ENCODE assay signal across 16 cellular contexts in genomic region chr11:124193221-124193945, GRCh38. TPM values are rescaled to one million over a fixed set of nuclear protein-coding genes. Genes with fewer than 3 reads are reported as not detected.
DNase-seq lines count a peak whose midpoint lies in the region; ATAC-seq and TF ChIP-seq lines count a peak whose summit lies in the region.
"Had no signal": no experiment of that assay in that cellular context is flagged by ENCODE, and none has a peak within 500 bp of the region (broad histone marks: within the 10 kb centered on the region; RNA-seq: fewer than 3 reads in every experiment).

No MANE protein-coding gene starts in this region.

- peaks cover 4% of the 10 kb centered on the region for H3K4me1 Mint-ChIP-seq in memory B cell

- H3K79me2 ChIP-seq in PC-3 (ENCODE audit: low read length), result no peaks in the 10 kb centered on the region

- no peaks in the 10 kb centered on the region for H3K9me2 ChIP-seq in PC-3 (replicated peaks; ENCODE audit: low read length)

- no peak overlapping the region for H3K4me3 Mint-ChIP-seq in memory B cell
- H3K4me3 Mint-ChIP-seq: activated CD8-positive, alpha-beta T cell treated with anti-CD3 and anti-CD28 coated beads for 36 hours; activated naive CD8-positive, alpha-beta T cell; H9 had no signal

- H3K4me2 ChIP-seq in PC-3 (ENCODE audit: low read length), result no peak overlapping the region

- ATAC-seq in GM18870 (IDR thresholded peaks at IDR 0.05; ENCODE audit: unreplicated experiment) (peak; percentile 84), HG02852 (IDR thresholded peaks at IDR 0.05; ENCODE audit: unreplicated experiment) (peak; percentile 64), memory B cell (ENCODE audit: low read depth) (peak; percentile 91), PC-3 (no peak)
- ATAC-seq: activated CD8-positive, alpha-beta T cell treated with anti-CD3 and anti-CD28 coated beads for 36 hours had no signal

- H3K4me3 ChIP-seq in PC-3 (ENCODE audit: low read length), result no peak overlapping the region
- H3K4me3 ChIP-seq: BLaER1 treated with 17β-estradiol and CSF1 and Interleukin-3, amounts not matched to agents 10 nM and 100 nM had no signal

- H3K27me3 Mint-ChIP-seq in memory B cell, result peaks cover 3% of the 10 kb centered on the region

- no peak overlapping the region for H2AFZ ChIP-seq in PC-3 (ENCODE audit: low read length)

- intact Hi-C loops in PC-3 (cut with micrococcal nuclease), result no loop called here

- TF ChIP-seq CTCF in PC-3 (conservative IDR thresholded peaks at IDR 0.05; ENCODE audit: low read depth, low read length), result no peak

- CTCF ChIA-PET in PC-3 (lab: Charles Lee), result no interaction called here

- no peak overlapping the region for H3K9ac ChIP-seq in PC-3 (ENCODE audit: low read length)
- H3K9ac ChIP-seq: BLaER1 treated with 17β-estradiol and CSF1 and Interleukin-3, amounts not matched to agents 10 nM and 100 nM had no signal

- H3K27ac ChIP-seq in PC-3 (ENCODE audit: low read length), result no peak overlapping the region
- H3K27ac ChIP-seq: BLaER1 treated with 17β-estradiol and CSF1 and Interleukin-3, amounts not matched to agents 10 nM and 100 nM; neutrophil had no signal

- H3K9me3 Mint-ChIP-seq in memory B cell, result no peaks in the 10 kb centered on the region
- H3K9me3 Mint-ChIP-seq: activated CD8-positive, alpha-beta T cell treated with anti-CD3 and anti-CD28 coated beads for 36 hours; H9 had no signal

- no peaks in the 10 kb centered on the region for H3K36me3 ChIP-seq in PC-3 (ENCODE audit: low read depth, low read length)
- H3K36me3 ChIP-seq: BLaER1 treated with 17β-estradiol and CSF1 and Interleukin-3, amounts not matched to agents 10 nM and 100 nM; neutrophil had no signal

- H3K27ac Mint-ChIP-seq in memory B cell, result no peak overlapping the region
- H3K27ac Mint-ChIP-seq: activated CD8-positive, alpha-beta T cell treated with anti-CD3 and anti-CD28 coated beads for 36 hours; activated naive CD8-positive, alpha-beta T cell; H9 had no signal

- no peaks in the 10 kb centered on the region for H3K9me3 ChIP-seq in PC-3 (ENCODE audit: low read length)
- H3K9me3 ChIP-seq: neutrophil had no signal

- POLR2A ChIA-PET in PC-3 (lab: Charles Lee; ENCODE audit: unreplicated experiment), result no interaction called here

- no peaks in the 10 kb centered on the region for H3K4me1 ChIP-seq in PC-3 (ENCODE audit: insufficient read depth, low read length)

- H4K20me1 ChIP-seq in PC-3 (ENCODE audit: low read length), result no peaks in the 10 kb centered on the region
- H4K20me1 ChIP-seq: BLaER1 treated with 17β-estradiol and CSF1 and Interleukin-3, amounts not matched to agents 10 nM and 100 nM had no signal

- peaks cover 12% of the 10 kb centered on the region for H3K27me3 ChIP-seq in PC-3 (ENCODE audit: low read length)
- H3K27me3 ChIP-seq: BLaER1 treated with 17β-estradiol and CSF1 and Interleukin-3, amounts not matched to agents 10 nM and 100 nM; neutrophil had no signal

- H3K36me3 Mint-ChIP-seq in memory B cell, result no peaks in the 10 kb centered on the region
- H3K36me3 Mint-ChIP-seq: activated naive CD8-positive, alpha-beta T cell had no signal

- BruUV-seq in PC-3 (replicated peaks; lab: Mats Ljungman, UMichigan), result no TSS peak

- peak; percentile 67 for DNase-seq in NOMO-1 treated with DMSO at 0.1 percent for 48 hours (lab: John Stamatoyannopoulos, UW; ENCODE audit: unreplicated experiment)
- DNase-seq in memory B cell (ENCODE audit: low spot score in 2 of 2), result no peak
- no peak for DNase-seq in NCI-H748 (lab: John Stamatoyannopoulos, UW; ENCODE audit: unreplicated experiment)
- DNase-seq in activated naive CD4-positive, alpha-beta T cell (lab: John Stamatoyannopoulos, UW), result no peak
- no peak for DNase-seq in T-helper 9 cell
- DNase-seq in PC-3, result no peak
- DNase-seq: activated CD8-positive, alpha-beta T cell treated with anti-CD3 and anti-CD28 coated beads for 36 hours; H9; kidney glomerular epithelial cell; NCI-H1417 had no signal

- H3F3A ChIP-seq in PC-3 (ENCODE audit: low read length, unreplicated experiment), result no peaks in the 10 kb centered on the region

RNA-seq across cellular contexts. Expression of gene OR10D3, which starts 10.2 kb away (rescaled TPM):
- 0.15 and 0.29 TPM in 2 replicates for total RNA-seq in PC-3 (2014; rRNA removed)
- total RNA-seq: activated CD8-positive, alpha-beta T cell treated with anti-CD3 and anti-CD28 coated beads for 36 hours; H9; HT-29 had no signal

RNA-seq across cellular contexts. Expression of gene OR8G1, which starts 47.5 kb away (rescaled TPM):
- total RNA-seq in PC-3 (2014; rRNA removed), result not detected in 2 replicates
- total RNA-seq: activated CD8-positive, alpha-beta T cell treated with anti-CD3 and anti-CD28 coated beads for 36 hours; H9; HT-29 had no signal
